18 cellular contexts compared by ENCODE assay signal in genomic region chrX:132576945-132577344, GRCh38.
"Had no signal": no experiment of that assay in that cellular context is flagged by ENCODE, and none has a peak within 500 bp of the region (broad histone marks: within the 10 kb centered on the region; RNA-seq: fewer than 3 reads in every experiment).

No MANE protein-coding gene starts in this region.

- H3K27ac Mint-ChIP-seq: activated B cell treated with CpG ODN at 0.5 μM for 24 hours; activated CD4-positive, alpha-beta T cell treated with anti-CD3 and anti-CD28 coated beads, Interleukin-2, amount 10 ng/mL, durations not matched to agents 24 days and 14 days; activated naive CD4-positive, alpha-beta T cell treated with anti-CD3 and anti-CD28 coated beads for 36 hours; activated T-helper 17 cell treated with anti-CD3 and anti-CD28 coated beads, Interleukin-2, amount 50 U/mL, for 72 hours; brain; memory B cell; T-helper 17 cell had no signal

- H3K4me3 ChIP-seq: adrenal gland, suprapubic skin, upper lobe of left lung had no signal

- H3K4me3 Mint-ChIP-seq: activated B cell treated with CpG ODN at 0.5 μM for 24 hours; activated CD4-positive, alpha-beta T cell treated with anti-CD3 and anti-CD28 coated beads, Interleukin-2, amount 10 ng/mL, durations not matched to agents 24 days and 14 days; activated naive CD4-positive, alpha-beta T cell treated with anti-CD3 and anti-CD28 coated beads for 36 hours; activated T-helper 17 cell treated with anti-CD3 and anti-CD28 coated beads, Interleukin-2, amount 50 U/mL, for 72 hours; brain; memory B cell; T-helper 17 cell had no signal

- FAIRE-seq: TTC549 had no signal

- H3K4me1 Mint-ChIP-seq: activated B cell treated with CpG ODN at 0.5 μM for 24 hours; activated CD4-positive, alpha-beta T cell treated with anti-CD3 and anti-CD28 coated beads, Interleukin-2, amount 10 ng/mL, durations not matched to agents 24 days and 14 days; activated T-helper 17 cell treated with anti-CD3 and anti-CD28 coated beads, Interleukin-2, amount 50 U/mL, for 72 hours; brain; memory B cell had no signal

- DNase-seq: activated B cell treated with CpG ODN at 0.5 μM for 24 hours; activated CD4-positive, alpha-beta T cell treated with anti-CD3 and anti-CD28 coated beads, Interleukin-2, amount 10 ng/mL, durations not matched to agents 24 days and 14 days; activated CD8-positive, alpha-beta memory T cell treated with anti-CD3 and anti-CD28 coated beads for 24 hours; activated naive CD4-positive, alpha-beta T cell treated with anti-CD3 and anti-CD28 coated beads for 36 hours; activated T-cell treated with anti-CD3 and anti-CD28 coated beads for 4 hours; adrenal gland; cerebellar nuclear complex; foreskin melanocyte; head of caudate nucleus; stimulated activated CD4-positive, alpha-beta T cell treated with anti-CD3 and anti-CD28 coated beads, Interleukin-12 subunit alpha, Interleukin-12 subunit beta, amount 100 ng/mL, for 4 hours; stimulated activated naive CD4-positive, alpha-beta T cell treated with Interleukin-2 at 50 U/mL for 16 hours; T-helper 17 cell; upper lobe of left lung had no signal

- H3K27ac ChIP-seq: adrenal gland, suprapubic skin, upper lobe of left lung had no signal

- H3K9me3 ChIP-seq: adrenal gland, suprapubic skin, upper lobe of left lung had no signal

- H3K9me3 Mint-ChIP-seq: activated B cell treated with CpG ODN at 0.5 μM for 24 hours; activated CD4-positive, alpha-beta T cell treated with anti-CD3 and anti-CD28 coated beads, Interleukin-2, amount 10 ng/mL, durations not matched to agents 24 days and 14 days; activated naive CD4-positive, alpha-beta T cell treated with anti-CD3 and anti-CD28 coated beads for 36 hours; activated T-helper 17 cell treated with anti-CD3 and anti-CD28 coated beads, Interleukin-2, amount 50 U/mL, for 72 hours; brain; memory B cell had no signal

- H3K27me3 Mint-ChIP-seq: activated T-helper 17 cell treated with anti-CD3 and anti-CD28 coated beads, Interleukin-2, amount 50 U/mL, for 72 hours had no signal

- H3K4me1 ChIP-seq: adrenal gland, suprapubic skin, upper lobe of left lung had no signal

- H3K27me3 ChIP-seq: suprapubic skin, upper lobe of left lung had no signal

- H3K36me3 ChIP-seq: adrenal gland, suprapubic skin, upper lobe of left lung had no signal

- H3K36me3 Mint-ChIP-seq: brain, memory B cell had no signal
